Comparison of ENCODE assay signal across 8 cellular contexts in the genomic region with DNA sequence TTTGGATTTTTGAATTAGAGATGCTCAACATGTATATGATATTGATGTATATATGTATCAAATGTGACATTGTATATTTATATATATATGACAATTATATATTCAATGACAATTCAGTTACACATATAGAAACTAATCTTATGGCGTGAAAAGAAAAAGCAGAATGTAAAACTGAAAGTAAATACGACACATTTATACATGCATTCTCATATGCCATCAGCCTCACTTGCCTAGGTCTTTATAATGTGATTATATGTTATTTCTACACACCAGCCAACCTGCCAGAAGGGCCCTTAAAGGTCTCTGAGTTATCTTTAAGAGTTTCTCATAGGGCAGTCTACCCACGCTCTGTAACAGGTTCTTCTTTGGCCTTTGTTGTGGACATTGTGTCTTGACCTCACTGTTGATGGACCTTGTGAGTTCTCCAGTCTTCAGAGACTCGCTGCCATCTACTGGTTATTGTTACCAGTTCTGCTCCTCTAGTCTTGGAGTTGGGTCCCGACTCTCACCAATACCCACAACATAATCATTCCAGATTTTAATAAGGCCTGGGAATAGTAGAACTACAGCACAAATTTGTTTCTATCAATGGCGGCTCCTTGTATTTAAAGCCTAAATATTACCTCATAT.
DNase-seq lines count a peak whose midpoint lies in the region; ATAC-seq and TF ChIP-seq lines count a peak whose summit lies in the region.

No MANE protein-coding gene starts in this region.

- no peaks in the 10 kb centered on the region for H3K4me1 Mint-ChIP-seq in Calu3 (ENCODE audit: low read depth, unreplicated experiment)

- peak; percentile 14 for TF ChIP-seq CTCF in Calu3 (IDR thresholded peaks at IDR 0.05; ENCODE audit: unreplicated experiment)

- CTCF ChIA-PET in Calu3 (lab: Charles Lee): no interaction called here

- H3K9me3 Mint-ChIP-seq in Calu3 (ENCODE audit: low read depth, unreplicated experiment): no peaks in the 10 kb centered on the region

- H3K27me3 Mint-ChIP-seq in Calu3 (ENCODE audit: unreplicated experiment): no peaks in the 10 kb centered on the region

- ATAC-seq in GM21360 (IDR thresholded peaks at IDR 0.05; ENCODE audit: unreplicated experiment): peak; percentile 71
- ATAC-seq in HG03520 (IDR thresholded peaks at IDR 0.05; ENCODE audit: unreplicated experiment): peak; percentile 80

- no peaks in the 10 kb centered on the region for H3K36me3 Mint-ChIP-seq in Calu3 (ENCODE audit: insufficient read depth, unreplicated experiment)

- DNase-seq in Calu3 (peak; percentile 52), SW480 (ENCODE audit: low spot score) (peak; percentile 38), inferior parietal cortex (ENCODE audit: extremely low spot score) (peak; percentile 42)
- DNase-seq in activated naive CD4-positive, alpha-beta T cell (lab: John Stamatoyannopoulos, UW): no peak
- no peak for DNase-seq in activated CD4-positive, alpha-beta T cell treated with anti-CD3 and anti-CD28 coated beads, Interleukin-2, amount 50 U/mL, for 4 hours
- DNase-seq in activated CD8-positive, alpha-beta memory T cell treated with anti-CD3 and anti-CD28 coated beads, Interleukin-2, amount 50 U/mL, for 48 hours: no peak

- no TSS peak for BruUV-seq in Calu3 (replicated peaks; lab: Mats Ljungman, UMichigan)

- intact Hi-C loops in Calu3 (cut with micrococcal nuclease; ENCODE audit: unreplicated experiment): loop anchor here (1.0 to 10.0 kb wide), 4 partner anchors 222 to 420 kb away; no protein-coding TSS in a partner anchor

- H3K4me3 Mint-ChIP-seq in Calu3 (ENCODE audit: low read depth, unreplicated experiment): no peak overlapping the region

- no peak overlapping the region for H3K27ac Mint-ChIP-seq in Calu3 (ENCODE audit: unreplicated experiment)

Comparison
In these comparisons a context has a peak if more than half of its experiments do, and no peak if none do; other contexts are left out.
1. DNase-seq: peak in Calu3 (single experiment), SW480 (single experiment) and inferior parietal cortex (single experiment); none in activated naive CD4-positive, alpha-beta T cell (0 of 4), activated CD4-positive, alpha-beta T cell treated with anti-CD3 and anti-CD28 coated beads, Interleukin-2, amount 50 U/mL, for 4 hours (0 of 2) and activated CD8-positive, alpha-beta memory T cell treated with anti-CD3 and anti-CD28 coated beads, Interleukin-2, amount 50 U/mL, for 48 hours (single experiment).